ENCODE assay signal across 17 cellular contexts in the genomic region with DNA sequence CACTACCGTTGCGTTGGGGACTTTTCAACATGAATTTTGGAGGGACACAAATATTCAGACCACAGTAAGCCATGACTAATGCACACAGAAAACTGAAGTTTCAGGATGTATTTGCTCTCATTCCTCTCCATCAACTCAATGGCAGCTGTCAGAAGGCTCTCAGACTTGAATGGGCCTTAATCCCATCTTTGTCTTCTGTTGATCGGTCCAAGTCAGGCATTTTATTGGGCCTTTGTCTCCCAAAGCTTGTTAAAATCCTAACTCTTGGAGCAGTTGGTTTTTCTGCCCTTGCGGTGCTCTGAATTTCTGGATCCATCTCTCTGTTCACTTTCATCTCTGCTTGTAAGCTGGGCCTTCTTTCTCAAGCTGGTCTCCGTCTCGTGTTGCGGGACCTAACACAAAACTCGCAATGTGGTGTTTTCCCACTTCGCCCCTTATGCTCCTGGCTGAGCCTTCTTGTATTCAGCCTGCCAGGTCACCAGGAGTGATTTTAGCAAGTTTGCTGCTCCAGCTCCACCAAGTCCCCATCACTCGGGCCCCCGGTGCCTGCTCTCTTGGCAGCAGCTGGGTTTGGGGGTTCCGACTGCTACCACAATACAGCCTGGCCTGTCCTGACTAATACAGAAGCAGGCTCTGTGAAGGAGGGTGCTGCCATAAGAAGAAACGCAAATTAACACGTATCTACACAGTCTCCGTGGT. TPM values are rescaled to one million over a fixed set of nuclear protein-coding genes. Genes with fewer than 3 reads are reported as not detected.
DNase-seq lines count a peak whose midpoint lies in the region; TF ChIP-seq lines count a peak whose summit lies in the region.
"Had no signal": no experiment of that assay in that cellular context is flagged by ENCODE, and none has a peak within 500 bp of the region (broad histone marks: within the 10 kb centered on the region; RNA-seq: fewer than 3 reads in every experiment).

No MANE protein-coding gene starts in this region.

- no peak overlapping the region for H3K27ac Mint-ChIP-seq in type B pancreatic cell
- H3K27ac Mint-ChIP-seq: CD8-positive, alpha-beta T cell had no signal

- H3K27me3 Mint-ChIP-seq in type B pancreatic cell = peaks cover 2% of the 10 kb centered on the region

- no peaks in the 10 kb centered on the region for H3K36me3 Mint-ChIP-seq in type B pancreatic cell
- H3K36me3 Mint-ChIP-seq: CD8-positive, alpha-beta T cell had no signal

- no peak overlapping the region for H3K4me3 Mint-ChIP-seq in type B pancreatic cell
- H3K4me3 Mint-ChIP-seq: CD8-positive, alpha-beta T cell had no signal

- H3K4me1 Mint-ChIP-seq in type B pancreatic cell (ENCODE audit: unreplicated experiment) = no peaks in the 10 kb centered on the region
- H3K4me1 Mint-ChIP-seq: CD14-positive monocyte had no signal

- TF ChIP-seq CTCF in type B pancreatic cell (conservative IDR thresholded peaks at IDR 0.05) = no peak

- DNase-seq in D341Med (ENCODE audit: low spot score) (peak; percentile 5), caudate nucleus (lab: John Stamatoyannopoulos, UW) (no peak), mesenteric fat pad (ENCODE audit: low spot score) (peak; percentile 37), type B pancreatic cell (ENCODE audit: extremely low spot score, unreplicated experiment) (peak; percentile 53), amygdala (lab: John Stamatoyannopoulos, UW) (no peak), 8988T (no peak), NCI-H1694 treated with DMSO at 0.1 percent for 48 hours (lab: John Stamatoyannopoulos, UW) (no peak)
- DNase-seq: BE2C; CD8-positive, alpha-beta T cell; COR-L47; DMS53; GF-D8; HCEC 1CT had no signal

- H3K9me3 Mint-ChIP-seq in type B pancreatic cell = no peaks in the 10 kb centered on the region
- H3K9me3 Mint-ChIP-seq: CD8-positive, alpha-beta T cell had no signal

- H3K27ac ChIP-seq in caudate nucleus (ENCODE audit: low read depth, low read length) = peak overlapping the region; percentile 41
- H3K27ac ChIP-seq: A549 had no signal

RNA-seq across cellular contexts. Expression of gene TSPAN32, which starts 27.0 kb away (rescaled TPM):
- total RNA-seq in mesenteric fat pad = 1.3 TPM
- total RNA-seq in type B pancreatic cell (ENCODE audit: low replicate concordance) = 2.6 and 7.2 TPM in 2 replicates
- total RNA-seq: H1 had no signal

RNA-seq across cellular contexts. Expression of gene C11orf21, which starts 27.1 kb away (rescaled TPM):
- total RNA-seq in mesenteric fat pad = 1.0 TPM
- 0.51 and 1.2 TPM in 2 replicates for total RNA-seq in type B pancreatic cell (ENCODE audit: low replicate concordance)
- total RNA-seq: H1, HepG2 had no signal

RNA-seq across cellular contexts. Expression of gene CD81, which starts 48.3 kb away (rescaled TPM):
- total RNA-seq in mesenteric fat pad (723 TPM), type B pancreatic cell (ENCODE audit: low replicate concordance) (350 and 438 TPM in 2 replicates)
- total RNA-seq: HepG2 had no signal

RNA-seq across cellular contexts. Expression of gene ASCL2, which starts 58.4 kb away (rescaled TPM):
- total RNA-seq in mesenteric fat pad = 0.64 TPM
- 5.6 and 13.6 TPM in 2 replicates for total RNA-seq in type B pancreatic cell (ENCODE audit: low replicate concordance)
- total RNA-seq: CD8-positive, alpha-beta T cell had no signal

Comparison
In these comparisons a context has a peak if more than half of its experiments do, and no peak if none do; other contexts are left out.
1. DNase-seq: peak in D341Med (single experiment), mesenteric fat pad (single experiment) and type B pancreatic cell (single experiment); none in caudate nucleus (0 of 61), amygdala (0 of 56), 8988T (single experiment) and NCI-H1694 treated with DMSO at 0.1 percent for 48 hours (single experiment).